In the genomic region with DNA sequence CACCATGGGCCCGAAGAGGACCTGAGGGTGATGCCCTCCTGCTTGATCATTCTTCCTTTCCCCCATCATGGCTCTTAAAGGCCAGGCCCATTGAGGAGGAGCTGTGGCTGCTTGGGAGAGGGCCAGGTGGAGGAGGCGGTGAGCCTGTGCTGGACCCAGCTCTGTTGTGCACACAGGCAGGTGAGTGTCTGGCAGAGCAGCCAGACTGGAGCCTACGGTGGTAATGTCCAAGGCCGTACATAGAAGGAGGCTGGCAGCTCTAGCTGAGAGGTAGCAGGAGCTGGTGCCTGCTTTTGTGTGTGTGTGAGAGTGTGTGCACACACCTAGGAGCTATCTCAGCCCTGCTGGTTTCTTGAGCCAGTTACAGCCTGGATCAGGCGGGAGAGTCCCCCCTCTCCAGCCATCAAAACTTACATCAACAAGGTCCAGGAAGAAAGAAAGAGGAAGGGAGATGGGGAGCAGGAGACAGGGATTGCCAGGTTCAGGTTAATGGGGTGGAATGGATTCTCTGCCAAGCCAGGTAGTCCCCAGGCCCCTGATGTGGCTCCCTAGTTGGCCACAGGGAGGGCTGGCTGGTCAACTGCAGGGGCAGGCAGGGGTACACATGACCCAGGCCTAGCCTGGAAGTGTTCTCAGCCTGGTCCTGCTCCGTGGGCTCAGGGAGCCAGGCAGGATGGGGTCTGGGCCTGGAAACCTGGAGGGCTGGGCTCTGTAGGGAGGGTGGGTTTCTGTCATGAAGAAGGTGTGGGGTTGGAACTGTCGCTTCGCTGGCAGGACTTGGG, we compare ENCODE assay signal across 10 cellular contexts.
DNase-seq lines count a peak whose midpoint lies in the region; ATAC-seq and TF ChIP-seq lines count a peak whose summit lies in the region.
"Had no signal": no experiment of that assay in that cellular context is flagged by ENCODE, and none has a peak within 500 bp of the region (broad histone marks: within the 10 kb centered on the region; RNA-seq: fewer than 3 reads in every experiment).

No MANE protein-coding gene starts in this region.

- H3K4me3 Mint-ChIP-seq in WTC11 = no peak overlapping the region
- H3K4me3 Mint-ChIP-seq in natural killer cell = peak overlapping the region; percentile 62
- H3K4me3 Mint-ChIP-seq: dendritic cell treated with granulocyte-macrophage colony-stimulating factor and Interleukin-4, amounts not matched to agents 40 ng/mL and 50 ng/mL, for 4 days had no signal

- H3K4me3 ChIP-seq in effector memory CD4-positive, alpha-beta T cell (ENCODE audit: insufficient read depth, low read depth, low read length, poor library complexity, severe bottlenecking) = no peak overlapping the region

- ATAC-seq in WTC11 (peak; percentile 45), natural killer cell (no peak), GM18520 (IDR thresholded peaks at IDR 0.05; ENCODE audit: unreplicated experiment) (no peak)
- no peak for ATAC-seq in activated CD4-positive, CD25-positive, alpha-beta regulatory T cell treated with anti-CD3 and anti-CD28 coated beads, Interleukin-2, amount 50 U/mL, for 24 hours

- no peaks in the 10 kb centered on the region for H3K27me3 Mint-ChIP-seq in WTC11 (ENCODE audit: low read depth)
- H3K27me3 Mint-ChIP-seq in natural killer cell (ENCODE audit: low read depth in 2 of 2) = no peaks in the 10 kb centered on the region
- H3K27me3 Mint-ChIP-seq: dendritic cell treated with granulocyte-macrophage colony-stimulating factor and Interleukin-4, amounts not matched to agents 40 ng/mL and 50 ng/mL, for 4 days had no signal

- H3K9me3 Mint-ChIP-seq in WTC11 = peaks cover 17% of the 10 kb centered on the region
- no peaks in the 10 kb centered on the region for H3K9me3 Mint-ChIP-seq in natural killer cell
- H3K9me3 Mint-ChIP-seq: dendritic cell treated with granulocyte-macrophage colony-stimulating factor and Interleukin-4, amounts not matched to agents 40 ng/mL and 50 ng/mL, for 4 days had no signal

- peaks cover 48% of the 10 kb centered on the region for H3K36me3 Mint-ChIP-seq in WTC11
- H3K36me3 Mint-ChIP-seq in natural killer cell = no peaks in the 10 kb centered on the region

- H3K27ac Mint-ChIP-seq in WTC11 (peak overlapping the region; percentile 80), natural killer cell (peak overlapping the region; percentile 91 to 94)
- H3K27ac Mint-ChIP-seq: dendritic cell treated with granulocyte-macrophage colony-stimulating factor and Interleukin-4, amounts not matched to agents 40 ng/mL and 50 ng/mL, for 4 days had no signal

- CTCF ChIA-PET in WTC11 (lab: Charles Lee) = interaction anchor here (0.8 to 2.1 kb wide), 8 partner anchors 20 to 109 kb away, joined by 3 to 10 read pairs (median 4); no protein-coding TSS in a partner anchor

- H3K27me3 ChIP-seq in effector memory CD4-positive, alpha-beta T cell (replicated peaks; ENCODE audit: control insufficient read depth, insufficient read depth, low read length, poor library complexity, severe bottlenecking) = no peaks in the 10 kb centered on the region

- H3K4me1 ChIP-seq in effector memory CD4-positive, alpha-beta T cell (ENCODE audit: control insufficient read depth, insufficient read depth, low read length, poor library complexity, severe bottlenecking) = no peaks in the 10 kb centered on the region

- H3K27ac ChIP-seq in effector memory CD4-positive, alpha-beta T cell (ENCODE audit: insufficient read depth, low read length, poor library complexity, severe bottlenecking) = no peak overlapping the region

- DNase-seq in DMS153 (lab: John Stamatoyannopoulos, UW) (peak; percentile 31), NCI-H1105 (lab: John Stamatoyannopoulos, UW) (peak; percentile 72), WTC11 (ENCODE audit: low spot score) (no peak), natural killer cell (no peak), DMS 273 (lab: John Stamatoyannopoulos, UW; ENCODE audit: unreplicated experiment) (no peak)
- DNase-seq in effector memory CD4-positive, alpha-beta T cell = no peak
- DNase-seq: activated gamma-delta T cell had no signal

- intact Hi-C loops in natural killer cell (cut with micrococcal nuclease) = loop anchor here (10.0 kb wide), 2 partner anchors 49 to 51 kb away; no protein-coding TSS in a partner anchor

- TF ChIP-seq CTCF in WTC11 (IDR thresholded peaks at IDR 0.05) (no peak), natural killer cell (IDR thresholded peaks at IDR 0.05) (no peak)

- H3K36me3 ChIP-seq in effector memory CD4-positive, alpha-beta T cell (ENCODE audit: control insufficient read depth, insufficient read depth, low read length) = peaks cover 25% of the 10 kb centered on the region

- H3K4me1 Mint-ChIP-seq in WTC11 (peaks cover 26% of the 10 kb centered on the region), natural killer cell (peaks cover 56 to 81% of the 10 kb centered on the region in 2 donors)

- POLR2A ChIA-PET in WTC11 (lab: Charles Lee) = no interaction called here

- H3K9me3 ChIP-seq in effector memory CD4-positive, alpha-beta T cell (ENCODE audit: control insufficient read depth, low read length) = no peaks in the 10 kb centered on the region

TF ChIP-seq in WTC11, 78 proteins besides CTCF, POLR2A, EP300 and RAD21:
- no peak for TF ChIP-seq ZNF416 (CRISPR knock-in tag; IDR thresholded peaks at IDR 0.05)
- TF ChIP-seq, protein P1, sequence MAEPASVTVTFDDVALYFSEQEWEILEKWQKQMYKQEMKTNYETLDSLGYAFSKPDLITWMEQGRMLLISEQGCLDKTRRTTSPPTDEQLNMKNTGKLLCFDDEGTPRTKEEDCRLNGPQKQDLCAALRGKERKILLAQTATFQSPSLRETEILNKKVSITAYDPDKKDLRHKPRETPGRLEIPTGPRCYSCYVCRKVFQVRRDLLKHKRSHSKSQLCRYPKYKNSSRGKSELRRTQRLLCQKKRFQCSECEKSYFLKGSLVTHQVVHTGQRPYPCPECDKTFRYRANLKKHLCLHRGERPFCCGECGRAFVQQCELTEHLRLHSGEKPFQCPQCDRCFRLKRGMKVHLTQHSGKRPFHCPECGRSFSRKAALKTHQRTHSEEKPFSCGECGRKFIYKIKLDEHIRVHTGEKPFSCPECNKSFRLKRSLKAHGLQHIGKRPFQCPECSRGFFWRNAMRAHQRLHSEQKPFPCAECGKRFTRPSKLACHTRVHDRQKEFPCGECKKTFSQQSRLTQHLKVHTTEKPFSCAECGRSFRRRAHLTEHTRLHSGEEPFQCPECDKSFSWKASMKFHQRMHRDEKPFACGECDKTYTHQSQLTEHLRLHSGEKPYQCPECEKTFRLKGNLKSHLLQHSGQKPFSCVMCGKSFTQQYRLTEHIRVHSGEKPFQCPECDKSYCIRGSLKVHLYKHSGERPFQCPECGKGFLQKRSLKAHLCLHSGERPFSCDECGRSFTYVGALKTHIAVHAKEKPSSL (CRISPR knock-in tag; conservative IDR thresholded peaks at IDR 0.05) = no peak
- TF ChIP-seq, protein P2, sequence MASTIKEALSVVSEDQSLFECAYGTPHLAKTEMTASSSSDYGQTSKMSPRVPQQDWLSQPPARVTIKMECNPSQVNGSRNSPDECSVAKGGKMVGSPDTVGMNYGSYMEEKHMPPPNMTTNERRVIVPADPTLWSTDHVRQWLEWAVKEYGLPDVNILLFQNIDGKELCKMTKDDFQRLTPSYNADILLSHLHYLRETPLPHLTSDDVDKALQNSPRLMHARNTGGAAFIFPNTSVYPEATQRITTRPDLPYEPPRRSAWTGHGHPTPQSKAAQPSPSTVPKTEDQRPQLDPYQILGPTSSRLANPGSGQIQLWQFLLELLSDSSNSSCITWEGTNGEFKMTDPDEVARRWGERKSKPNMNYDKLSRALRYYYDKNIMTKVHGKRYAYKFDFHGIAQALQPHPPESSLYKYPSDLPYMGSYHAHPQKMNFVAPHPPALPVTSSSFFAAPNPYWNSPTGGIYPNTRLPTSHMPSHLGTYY (CRISPR knock-in tag; IDR thresholded peaks at IDR 0.05) = no peak

Comparison
In these comparisons a context has a peak if more than half of its experiments do, and no peak if none do; other contexts are left out.
1. DNase-seq: peak in DMS153 (single experiment) and NCI-H1105 (single experiment); none in WTC11 (single experiment), natural killer cell (single experiment), DMS 273 (single experiment) and effector memory CD4-positive, alpha-beta T cell (0 of 3).